ENCODE assay signal across 15 cellular contexts in the genomic region with DNA sequence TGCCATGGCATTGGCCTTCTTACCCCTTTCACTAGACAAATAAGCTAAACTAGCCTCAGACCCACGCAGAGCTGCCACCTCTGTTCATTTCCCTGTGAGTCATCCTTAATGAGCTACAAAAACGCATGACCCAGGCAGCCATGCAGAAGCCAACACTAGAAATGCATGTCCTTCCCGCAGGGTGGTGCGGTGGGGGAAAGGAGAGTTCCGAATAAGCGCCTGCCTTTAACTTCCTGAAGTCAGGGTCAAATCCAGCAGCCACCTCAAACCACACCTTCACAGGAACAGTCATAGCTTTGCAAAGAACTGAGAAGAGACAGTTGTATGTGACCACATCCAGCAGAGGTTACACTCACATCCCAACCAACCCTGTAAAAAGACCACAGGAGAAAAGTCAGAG. TPM values are rescaled to one million over a fixed set of nuclear protein-coding genes. Genes with fewer than 3 reads are reported as not detected.
DNase-seq lines count a peak whose midpoint lies in the region; ATAC-seq, FAIRE-seq and TF ChIP-seq lines count a peak whose summit lies in the region.
"Had no signal": no experiment of that assay in that cellular context is flagged by ENCODE, and none has a peak within 500 bp of the region (broad histone marks: within the 10 kb centered on the region; RNA-seq: fewer than 3 reads in every experiment).

No MANE protein-coding gene starts in this region.

- no peak overlapping the region for H3K14ac ChIP-seq in H9 (ENCODE audit: insufficient read depth, low read length)

- H2BK15ac ChIP-seq in H9 (ENCODE audit: low read depth, low read length), result no peak overlapping the region

- H3K23ac ChIP-seq in H9 (ENCODE audit: insufficient read length, low read depth, low read length), result no peak overlapping the region

- DNase-seq in Daoy (ENCODE audit: low read depth) (peak; percentile 79), RCC 7860 (ENCODE audit: low spot score) (peak; percentile 16), inferior parietal cortex (ENCODE audit: extremely low spot score) (no peak), H9 (no peak), SW 1271 (lab: John Stamatoyannopoulos, UW) (no peak)
- peak; percentile 77 for DNase-seq in activated naive CD4-positive, alpha-beta T cell treated with anti-CD3 and anti-CD28 coated beads, Interleukin-2, amount 10 ng/mL, durations not matched to agents 7 days and 5 days
- DNase-seq in stimulated activated CD4-positive, alpha-beta T cell treated with anti-CD3 and anti-CD28 coated beads, Interleukin-12 subunit alpha, Interleukin-12 subunit beta, amount 100 ng/mL, for 48 hours (ENCODE audit: low read depth in 2 of 3, low spot score in 1 of 3), result peak; percentile 54 to 77 (median 57)
- DNase-seq: BE2C, gastrocnemius medialis, HFFc6, mammary epithelial cell, NCI-H774 had no signal

- no peaks in the 10 kb centered on the region for H3K9me3 ChIP-seq in H9 (ENCODE audit: control insufficient read depth, low read depth, low read length)
- H3K9me3 ChIP-seq: BE2C, gastrocnemius medialis had no signal

- no peaks in the 10 kb centered on the region for H3K4me1 ChIP-seq in H9 (ENCODE audit: insufficient read depth, low read length)
- H3K4me1 ChIP-seq: BE2C, gastrocnemius medialis had no signal

- CTCF ChIA-PET in activated naive CD4-positive, alpha-beta T cell treated with anti-CD3 and anti-CD28 coated beads, Interleukin-2, amount 10 ng/mL, durations not matched to agents 7 days and 5 days (lab: Charles Lee), result interaction anchor here (0.8 to 1.5 kb wide), 9 partner anchors 14 to 70 kb away, joined by 3 to 6 read pairs (median 4); no protein-coding TSS in a partner anchor

- peak overlapping the region; percentile 53 for H3K27ac Mint-ChIP-seq in activated naive CD4-positive, alpha-beta T cell treated with anti-CD3 and anti-CD28 coated beads, Interleukin-2, amount 10 ng/mL, durations not matched to agents 7 days and 5 days
- no peak overlapping the region; a peak in 1 of 7 replicates for H3K27ac Mint-ChIP-seq in H9
- H3K27ac Mint-ChIP-seq: HFFc6 had no signal

- H3K79me2 ChIP-seq in H9 (ENCODE audit: insufficient read depth, low read length), result no peaks in the 10 kb centered on the region

- no peak overlapping the region for H2BK20ac ChIP-seq in H9 (ENCODE audit: low read depth, low read length, poor library complexity, severe bottlenecking)

- H3K36me3 Mint-ChIP-seq in activated naive CD4-positive, alpha-beta T cell treated with anti-CD3 and anti-CD28 coated beads, Interleukin-2, amount 10 ng/mL, durations not matched to agents 7 days and 5 days, result peaks cover 2% of the 10 kb centered on the region
- peaks cover 0 to 2% (median 2%) of the 10 kb centered on the region in 3 experiments; a peak in 1 of 7 replicates for H3K36me3 Mint-ChIP-seq in H9 (ENCODE audit: insufficient read depth in 1 of 3, low read depth in 3 of 3)

- ATAC-seq in GM18867 (IDR thresholded peaks at IDR 0.05; ENCODE audit: unreplicated experiment), result no peak
- ATAC-seq: gastrocnemius medialis, SK-N-SH treated with all-trans-retinoic acid at 6 μM for 48 hours had no signal

- no peak overlapping the region for H3K18ac ChIP-seq in H9 (ENCODE audit: insufficient read length, low read depth, low read length)

- H4K91ac ChIP-seq in H9 (ENCODE audit: insufficient read length, low read depth, low read length), result no peak overlapping the region

- H3K9me3 Mint-ChIP-seq in activated naive CD4-positive, alpha-beta T cell treated with anti-CD3 and anti-CD28 coated beads, Interleukin-2, amount 10 ng/mL, durations not matched to agents 7 days and 5 days, result no peaks in the 10 kb centered on the region
- peaks cover 3% of the 10 kb centered on the region in 2 experiments; a peak in 4 of 5 replicates for H3K9me3 Mint-ChIP-seq in H9

- H2AFZ ChIP-seq in H9 (ENCODE audit: low read length), result no peak overlapping the region

- no peak overlapping the region for H2AK5ac ChIP-seq in H9 (ENCODE audit: insufficient read length, low read length)

- H3T11ph ChIP-seq in H9 (ENCODE audit: low read length), result no peak overlapping the region

- H2BK5ac ChIP-seq in H9 (ENCODE audit: insufficient read length, low read length), result no peak overlapping the region

- no peak overlapping the region for H3K4me3 Mint-ChIP-seq in activated naive CD4-positive, alpha-beta T cell treated with anti-CD3 and anti-CD28 coated beads, Interleukin-2, amount 10 ng/mL, durations not matched to agents 7 days and 5 days
- no peak overlapping the region for H3K4me3 Mint-ChIP-seq in H9
- H3K4me3 Mint-ChIP-seq: HFFc6 had no signal

- H3K23me2 ChIP-seq in H9 (ENCODE audit: insufficient read length, low read depth, low read length, poor library complexity, severe bottlenecking), result peaks cover 3% of the 10 kb centered on the region

- no peak overlapping the region for H2BK120ac ChIP-seq in H9 (ENCODE audit: low read depth, low read length, poor library complexity, severe bottlenecking)

- no peak overlapping the region for H3K4ac ChIP-seq in H9 (ENCODE audit: low read depth, low read length)

- H3K27ac ChIP-seq in H9 (ENCODE audit: insufficient read length, low read depth, low read length), result no peak overlapping the region
- H3K27ac ChIP-seq: gastrocnemius medialis had no signal

- H3K79me1 ChIP-seq in H9 (ENCODE audit: insufficient read depth, low read depth, low read length, poor library complexity, severe bottlenecking), result no peaks in the 10 kb centered on the region

- H4K8ac ChIP-seq in H9 (replicated peaks; ENCODE audit: insufficient read length, low read depth, low read length), result no peak overlapping the region

- no peak overlapping the region for H4K5ac ChIP-seq in H9 (ENCODE audit: insufficient read length, low read depth, low read length)

- H3K56ac ChIP-seq in H9 (ENCODE audit: insufficient read length, low read depth, low read length), result no peak overlapping the region

- no peaks in the 10 kb centered on the region for H3K27me3 ChIP-seq in H9 (ENCODE audit: insufficient read depth, low read length)
- H3K27me3 ChIP-seq: BE2C, gastrocnemius medialis had no signal

- WGBS in H9 (ENCODE audit: extremely low coverage, insufficient read length, low lambda C conversion rate), result no CpG with 5 or more reads among the region's 6 CpGs

- no peak overlapping the region for H2BK12ac ChIP-seq in H9 (ENCODE audit: insufficient read length, low read depth, low read length)

- H3K4me1 Mint-ChIP-seq in activated naive CD4-positive, alpha-beta T cell treated with anti-CD3 and anti-CD28 coated beads, Interleukin-2, amount 10 ng/mL, durations not matched to agents 7 days and 5 days, result peaks cover 84% of the 10 kb centered on the region
- no peaks in the 10 kb centered on the region; a peak in 1 of 4 replicates for H3K4me1 Mint-ChIP-seq in H9

- H3K9ac ChIP-seq in H9 (ENCODE audit: extremely low read depth, insufficient read length, low read length), result no peak overlapping the region

- no peaks in the 10 kb centered on the region for H3K27me3 Mint-ChIP-seq in activated naive CD4-positive, alpha-beta T cell treated with anti-CD3 and anti-CD28 coated beads, Interleukin-2, amount 10 ng/mL, durations not matched to agents 7 days and 5 days
- peaks cover 8% of the 10 kb centered on the region; the same call in 1 of the 2 replicates for H3K27me3 Mint-ChIP-seq in H9 (ENCODE audit: low read depth)

- FAIRE-seq in RCC 7860 (lab: Jason Lieb, UNC), result peak; percentile 15
- FAIRE-seq: colon had no signal

- no peak for TF ChIP-seq CTCF in H9 (conservative IDR thresholded peaks at IDR 0.05)

- no peaks in the 10 kb centered on the region for H4K20me1 ChIP-seq in H9 (ENCODE audit: control insufficient read depth, insufficient read depth, insufficient read length)

- H3K4me2 ChIP-seq in H9 (ENCODE audit: insufficient read depth, insufficient read length, low read length), result no peak overlapping the region

RNA-seq across cellular contexts. Expression of a gene that starts 40.4 kb away (rescaled TPM):
- total RNA-seq in Daoy (2014; rRNA removed; shearing (Covaris generic)), result 0.23 TPM in 1 of 2 replicates, not detected in the other
- total RNA-seq in H9 (2021), result 0.31 and 0.68 TPM in 2 replicates
- total RNA-seq: HFFc6, mammary epithelial cell had no signal

Comparison
In these comparisons a context has a peak if more than half of its experiments do, and no peak if none do; other contexts are left out.
1. DNase-seq: peak in Daoy (single experiment), RCC 7860 (single experiment), activated naive CD4-positive, alpha-beta T cell treated with anti-CD3 and anti-CD28 coated beads, Interleukin-2, amount 10 ng/mL, durations not matched to agents 7 days and 5 days (single experiment) and stimulated activated CD4-positive, alpha-beta T cell treated with anti-CD3 and anti-CD28 coated beads, Interleukin-12 subunit alpha, Interleukin-12 subunit beta, amount 100 ng/mL, for 48 hours (3 of 3); none in inferior parietal cortex (single experiment), H9 (single experiment) and SW 1271 (0 of 2).